Comparison of ENCODE assay signal across 27 cellular contexts in genomic region chr2:121473502-121473901, GRCh38. TPM values are rescaled to one million over a fixed set of nuclear protein-coding genes. Genes with fewer than 3 reads are reported as not detected.
DNase-seq lines count a peak whose midpoint lies in the region; ATAC-seq and TF ChIP-seq lines count a peak whose summit lies in the region.
"Had no signal": no experiment of that assay in that cellular context is flagged by ENCODE, and none has a peak within 500 bp of the region (broad histone marks: within the 10 kb centered on the region; RNA-seq: fewer than 3 reads in every experiment).

No MANE protein-coding gene starts in this region.

- H3K4me1 Mint-ChIP-seq in activated naive CD8-positive, alpha-beta T cell (ENCODE audit: low read depth) = peaks cover 25% of the 10 kb centered on the region
- H3K4me1 Mint-ChIP-seq in activated naive CD8-positive, alpha-beta T cell treated with anti-CD3 and anti-CD28 coated beads, Interleukin-2, amount 50 U/mL, for 24 hours = peaks cover 18% of the 10 kb centered on the region
- H3K4me1 Mint-ChIP-seq in brain = peaks cover 79% of the 10 kb centered on the region
- H3K4me1 Mint-ChIP-seq in natural killer cell = peaks cover 81 to 82% of the 10 kb centered on the region in 2 donors

- no peak for DNase-seq in activated naive CD8-positive, alpha-beta T cell treated with anti-CD3 and anti-CD28 coated beads, Interleukin-2, amount 50 U/mL, for 24 hours
- DNase-seq in natural killer cell = no peak
- no peak for DNase-seq in upper lobe of left lung
- DNase-seq in NCI-H1930 (lab: John Stamatoyannopoulos, UW) = no peak
- no peak for DNase-seq in activated CD8-positive, alpha-beta memory T cell treated with anti-CD3 and anti-CD28 coated beads, Interleukin-2, amount 50 U/mL, for 4 hours
- DNase-seq: activated naive CD8-positive, alpha-beta T cell treated with anti-CD3 and anti-CD28 coated beads, Interleukin-2, amount 10 ng/mL, durations not matched to agents 7 days and 5 days; brain microvascular endothelial cell; C1 segment of cervical spinal cord; GOT3; heart right ventricle; Karpas-422; left lung; NCI-H2081; NCI-H524; nucleus accumbens; stimulated activated CD4-positive, alpha-beta T cell treated with anti-CD3 and anti-CD28 coated beads, Interleukin-12 subunit alpha, Interleukin-12 subunit beta, amount 100 ng/mL, for 4 hours; T1000 had no signal

- no peaks in the 10 kb centered on the region for H3K9me3 ChIP-seq in upper lobe of left lung
- H3K9me3 ChIP-seq: heart right ventricle, left lung had no signal

- H3K9me3 Mint-ChIP-seq in activated naive CD8-positive, alpha-beta T cell (ENCODE audit: low read depth) = no peaks in the 10 kb centered on the region
- no peaks in the 10 kb centered on the region for H3K9me3 Mint-ChIP-seq in activated naive CD8-positive, alpha-beta T cell treated with anti-CD3 and anti-CD28 coated beads, Interleukin-2, amount 50 U/mL, for 24 hours
- H3K9me3 Mint-ChIP-seq in brain (no peaks in the 10 kb centered on the region), natural killer cell (no peaks in the 10 kb centered on the region)
- H3K9me3 Mint-ChIP-seq: activated naive CD8-positive, alpha-beta T cell treated with anti-CD3 and anti-CD28 coated beads, Interleukin-2, amount 10 ng/mL, durations not matched to agents 7 days and 5 days; activated T-helper 17 cell treated with anti-CD3 and anti-CD28 coated beads, Interleukin-2, amount 50 U/mL, for 72 hours had no signal

- H3K4me1 ChIP-seq in upper lobe of left lung = peaks cover 0 to 6% (median 2%) of the 10 kb centered on the region in 4 donors
- H3K4me1 ChIP-seq: left lung had no signal

- H3K27me3 Mint-ChIP-seq in activated naive CD8-positive, alpha-beta T cell = no peaks in the 10 kb centered on the region
- H3K27me3 Mint-ChIP-seq in activated naive CD8-positive, alpha-beta T cell treated with anti-CD3 and anti-CD28 coated beads, Interleukin-2, amount 50 U/mL, for 24 hours = no peaks in the 10 kb centered on the region
- H3K27me3 Mint-ChIP-seq in brain = no peaks in the 10 kb centered on the region
- no peaks in the 10 kb centered on the region for H3K27me3 Mint-ChIP-seq in natural killer cell (ENCODE audit: low read depth in 2 of 2)
- H3K27me3 Mint-ChIP-seq: activated naive CD8-positive, alpha-beta T cell treated with anti-CD3 and anti-CD28 coated beads, Interleukin-2, amount 10 ng/mL, durations not matched to agents 7 days and 5 days; activated T-helper 17 cell treated with anti-CD3 and anti-CD28 coated beads, Interleukin-2, amount 50 U/mL, for 72 hours had no signal

- H3K4me3 ChIP-seq in upper lobe of left lung = no peak overlapping the region
- H3K4me3 ChIP-seq: coronary artery, GM12878, heart right ventricle, left lung had no signal

- no peak overlapping the region for H3K4me3 Mint-ChIP-seq in activated naive CD8-positive, alpha-beta T cell
- H3K4me3 Mint-ChIP-seq in activated naive CD8-positive, alpha-beta T cell treated with anti-CD3 and anti-CD28 coated beads, Interleukin-2, amount 50 U/mL, for 24 hours = no peak overlapping the region
- peak overlapping the region in 4 of 5 experiments; percentile 4 to 36 (median 20) for H3K4me3 Mint-ChIP-seq in brain
- H3K4me3 Mint-ChIP-seq in natural killer cell = no peak overlapping the region
- H3K4me3 Mint-ChIP-seq: activated naive CD8-positive, alpha-beta T cell treated with anti-CD3 and anti-CD28 coated beads, Interleukin-2, amount 10 ng/mL, durations not matched to agents 7 days and 5 days; activated T-helper 17 cell treated with anti-CD3 and anti-CD28 coated beads, Interleukin-2, amount 50 U/mL, for 72 hours had no signal

- ATAC-seq in activated naive CD8-positive, alpha-beta T cell treated with anti-CD3 and anti-CD28 coated beads, Interleukin-2, amount 50 U/mL, for 24 hours = no peak
- ATAC-seq in natural killer cell (no peak), HG03280 (IDR thresholded peaks at IDR 0.05; ENCODE audit: unreplicated experiment) (no peak), upper lobe of left lung (ENCODE audit: low FRiP score in 2 of 2) (no peak)
- ATAC-seq: activated T-helper 17 cell treated with anti-CD3 and anti-CD28 coated beads, Interleukin-2, amount 50 U/mL, for 72 hours; GM12878; heart right ventricle; left lung had no signal

- peaks cover 16% of the 10 kb centered on the region for H3K36me3 Mint-ChIP-seq in activated naive CD8-positive, alpha-beta T cell
- H3K36me3 Mint-ChIP-seq in activated naive CD8-positive, alpha-beta T cell treated with anti-CD3 and anti-CD28 coated beads, Interleukin-2, amount 50 U/mL, for 24 hours (ENCODE audit: low read depth) = peaks cover 26% of the 10 kb centered on the region
- H3K36me3 Mint-ChIP-seq in brain (peaks cover 31% of the 10 kb centered on the region), natural killer cell (no peaks in the 10 kb centered on the region)

- H3K27ac Mint-ChIP-seq in activated naive CD8-positive, alpha-beta T cell = peak overlapping the region; percentile 81
- no peak overlapping the region for H3K27ac Mint-ChIP-seq in activated naive CD8-positive, alpha-beta T cell treated with anti-CD3 and anti-CD28 coated beads, Interleukin-2, amount 50 U/mL, for 24 hours
- H3K27ac Mint-ChIP-seq in brain (peak overlapping the region in 4 of 5 experiments; percentile 40 to 86 (median 65)), natural killer cell (peak overlapping the region; percentile 91 to 92)
- H3K27ac Mint-ChIP-seq: activated naive CD8-positive, alpha-beta T cell treated with anti-CD3 and anti-CD28 coated beads, Interleukin-2, amount 10 ng/mL, durations not matched to agents 7 days and 5 days; activated T-helper 17 cell treated with anti-CD3 and anti-CD28 coated beads, Interleukin-2, amount 50 U/mL, for 72 hours had no signal

- TF ChIP-seq POLR2A in upper lobe of left lung (IDR thresholded peaks at IDR 0.05) = no peak

- intact Hi-C loops in natural killer cell (cut with micrococcal nuclease) = no loop called here

- TF ChIP-seq CTCF in brain (conservative IDR thresholded peaks at IDR 0.05) = no peak
- no peak for TF ChIP-seq CTCF in natural killer cell (IDR thresholded peaks at IDR 0.05)
- TF ChIP-seq CTCF in upper lobe of left lung (IDR thresholded peaks at IDR 0.05) = no peak

- H3K27me3 ChIP-seq in upper lobe of left lung = no peaks in the 10 kb centered on the region
- H3K27me3 ChIP-seq: brain microvascular endothelial cell, heart right ventricle, left lung had no signal

- no peak for TF ChIP-seq EP300 in upper lobe of left lung (IDR thresholded peaks at IDR 0.05)

- H3K36me3 ChIP-seq in upper lobe of left lung = peaks cover 4 to 14% (median 12%) of the 10 kb centered on the region in 4 donors

- 67 to 92% methylated on average over 2 of the region's 2 CpGs for WGBS in upper lobe of left lung, 2 donors

- H3K27ac ChIP-seq in upper lobe of left lung = no peak overlapping the region
- H3K27ac ChIP-seq: brain microvascular endothelial cell, coronary artery, heart right ventricle, left lung had no signal

RNA-seq across cellular contexts. Expression of gene RNU4ATAC, which starts 57.2 kb away (rescaled TPM):
- not detected for polyA plus RNA-seq in brain (ENCODE audit: insufficient read depth, low read depth, low replicate concordance)
- total RNA-seq in natural killer cell (not detected), upper lobe of left lung (not detected)
- total RNA-seq: activated CD8-positive, alpha-beta memory T cell treated with anti-CD3 and anti-CD28 coated beads for 36 hours; activated naive CD8-positive, alpha-beta T cell treated with anti-CD3 and anti-CD28 coated beads, Interleukin-2, amount 10 ng/mL, durations not matched to agents 7 days and 5 days; activated T-helper 17 cell treated with anti-CD3 and anti-CD28 coated beads, Interleukin-2, amount 50 U/mL, for 72 hours; GM12878; heart right ventricle; HT1080; left lung; RPMI7951; subcutaneous adipose tissue had no signal
- polyA plus RNA-seq: heart right ventricle had no signal

Comparison
In these comparisons a context has a peak if more than half of its experiments do, and no peak if none do; other contexts are left out.
1. H3K4me3 Mint-ChIP-seq: peak in brain (4 of 5); none in activated naive CD8-positive, alpha-beta T cell (single experiment), activated naive CD8-positive, alpha-beta T cell treated with anti-CD3 and anti-CD28 coated beads, Interleukin-2, amount 50 U/mL, for 24 hours (single experiment) and natural killer cell (single experiment).